In the genomic region with DNA sequence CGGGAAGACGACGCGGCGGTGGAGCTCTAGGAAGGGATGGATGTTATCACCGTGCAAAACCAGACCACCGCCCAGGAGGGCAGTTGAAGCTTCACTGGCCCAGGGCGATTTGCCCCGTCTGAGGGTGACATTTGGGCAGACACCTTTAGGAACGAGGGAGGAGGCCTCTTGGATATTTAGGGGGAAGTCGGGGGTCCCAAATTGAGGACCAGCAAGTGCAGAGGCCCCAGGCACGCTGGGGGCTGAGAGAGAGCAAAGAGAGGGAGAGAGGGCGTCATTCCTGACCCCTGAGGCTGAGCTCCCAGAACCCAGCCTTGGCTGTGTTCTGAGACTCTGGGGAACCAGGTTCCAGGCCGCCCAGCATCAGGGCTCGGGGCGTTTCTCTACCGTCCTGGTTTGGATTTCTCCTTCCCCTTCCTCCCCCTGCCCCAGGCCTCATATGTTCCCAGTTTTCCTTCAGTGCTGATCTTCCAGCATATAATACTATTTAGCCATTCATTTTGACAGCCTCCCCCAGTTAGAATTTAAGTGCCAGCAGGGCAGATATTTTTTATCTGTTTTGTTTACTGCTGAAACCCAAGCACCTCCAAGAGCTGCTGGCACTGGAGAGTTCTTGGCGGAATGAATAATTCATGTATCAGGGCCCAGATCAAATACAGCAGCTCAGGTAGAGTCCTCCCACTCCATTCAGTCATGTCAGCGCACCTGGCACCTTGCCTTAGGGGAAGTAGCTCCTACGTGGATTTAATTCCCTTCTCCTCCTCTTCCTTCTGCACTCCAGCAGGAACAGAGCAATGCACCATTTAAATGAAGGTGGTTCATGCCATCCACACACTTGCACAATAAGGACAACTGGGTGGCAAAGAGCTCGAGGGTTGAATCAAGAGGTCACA, we compare ENCODE assay signal across 14 cellular contexts. TPM values are rescaled to one million over a fixed set of nuclear protein-coding genes. Genes with fewer than 3 reads are reported as not detected.
DNase-seq lines count a peak whose midpoint lies in the region; ATAC-seq and TF ChIP-seq lines count a peak whose summit lies in the region.
"Had no signal": no experiment of that assay in that cellular context is flagged by ENCODE, and none has a peak within 500 bp of the region (broad histone marks: within the 10 kb centered on the region; RNA-seq: fewer than 3 reads in every experiment).

No MANE protein-coding gene starts in this region.

- no peak overlapping the region for H3K9ac ChIP-seq in iPS-20b (ENCODE audit: low read depth, low read length)

- ATAC-seq in left cardiac atrium (no peak), aorta (ENCODE audit: low FRiP score) (no peak)
- ATAC-seq: K562 had no signal

- WGBS in aorta, 2 donors: 69 to 78% methylated on average over 21 of the region's 21 CpGs

- DNase-seq in left cardiac atrium (peak; percentile 13), cardiac septum (ENCODE audit: low spot score) (no peak), NCI-H510A treated with DMSO at 0.1 percent for 48 hours (lab: John Stamatoyannopoulos, UW) (peak; percentile 87), aorta (peak; percentile 21 to 51), coronary artery (ENCODE audit: low spot score) (no peak), SW 1271 (lab: John Stamatoyannopoulos, UW) (no peak)
- no peak for DNase-seq in activated naive CD4-positive, alpha-beta T cell treated with Interleukin-2 at 50 U/mL for 16 hours
- DNase-seq: activated naive CD8-positive, alpha-beta T cell treated with anti-CD3 and anti-CD28 coated beads for 36 hours; NCI-H82 had no signal

- TF ChIP-seq CTCF in coronary artery (IDR thresholded peaks at IDR 0.05): no peak

- intact Hi-C loops in left cardiac atrium (cut with DNase I) (no loop called here), cardiac septum (cut with DNase I) (no loop called here), aorta (cut with DNase I) (no loop called here)

- H3K27me3 ChIP-seq in iPS-20b (ENCODE audit: insufficient read depth, low read length): peaks cover 56% of the 10 kb centered on the region
- no peaks in the 10 kb centered on the region for H3K27me3 ChIP-seq in aorta (ENCODE audit: control insufficient read depth in 1 of 2, insufficient read depth in 2 of 2, low read length in 1 of 2)

- H3K4me1 ChIP-seq in iPS-20b (ENCODE audit: insufficient read depth, low read length) (peaks cover 3% of the 10 kb centered on the region; the same call in 1 of the 2 replicates), aorta (ENCODE audit: control insufficient read depth in 1 of 2, insufficient read depth in 2 of 2, low read length in 2 of 2) (no peaks in the 10 kb centered on the region)

- H3K4me3 ChIP-seq in iPS-20b (ENCODE audit: low read length) (peak overlapping the region; percentile 50; the same call in 1 of the 2 replicates), aorta (ENCODE audit: low read length in 2 of 2) (no peak overlapping the region), coronary artery (no peak overlapping the region)
- H3K4me3 ChIP-seq: K562 had no signal

- H3K27ac ChIP-seq in iPS-20b (ENCODE audit: low read length) (no peak overlapping the region), aorta (ENCODE audit: low read depth in 1 of 2, low read length in 2 of 2) (no peak overlapping the region), coronary artery (no peak overlapping the region)

- no peaks in the 10 kb centered on the region for H3K36me3 ChIP-seq in iPS-20b (ENCODE audit: insufficient read depth, low read depth, low read length)
- no peaks in the 10 kb centered on the region for H3K36me3 ChIP-seq in aorta (ENCODE audit: control insufficient read depth in 1 of 2, insufficient read depth in 2 of 2, low read length in 1 of 2)

- H3K9me3 ChIP-seq in iPS-20b (ENCODE audit: insufficient read depth, low read depth, low read length) (no peaks in the 10 kb centered on the region), aorta (ENCODE audit: control insufficient read depth, low read length) (no peaks in the 10 kb centered on the region)

RNA-seq across cellular contexts. Expression of gene FRMD1, which starts 23.3 kb away (rescaled TPM):
- total RNA-seq in left cardiac atrium (under 1 TPM; 0.18 to 0.79 TPM), cardiac septum (not detected), aorta (under 1 TPM; 0.06 to 0.19 TPM)
- polyA plus RNA-seq in aorta: under 1 TPM; 0.03 to 0.38 TPM
- total RNA-seq: activated naive CD8-positive, alpha-beta T cell treated with anti-CD3 and anti-CD28 coated beads for 36 hours; cerebellum; epithelial cell of proximal tubule; mesothelial cell of epicardium had no signal

Comparison
In these comparisons a context has a peak if more than half of its experiments do, and no peak if none do; other contexts are left out.
1. DNase-seq: peak in left cardiac atrium (single experiment), NCI-H510A treated with DMSO at 0.1 percent for 48 hours (single experiment) and aorta (2 of 2); none in cardiac septum (single experiment), coronary artery (single experiment), SW 1271 (0 of 2) and activated naive CD4-positive, alpha-beta T cell treated with Interleukin-2 at 50 U/mL for 16 hours (single experiment).